In genomic region chr13:105073041-105073440, GRCh38 we compare ENCODE assay signal across 7 cellular contexts.
"Had no signal": no experiment of that assay in that cellular context is flagged by ENCODE, and none has a peak within 500 bp of the region (broad histone marks: within the 10 kb centered on the region; RNA-seq: fewer than 3 reads in every experiment).

No MANE protein-coding gene starts in this region.

- H3K4me1 Mint-ChIP-seq: IgD-negative memory B cell had no signal

- H3K4me3 ChIP-seq: GM23248, HAP-1 had no signal

- H3K9me3 ChIP-seq: HAP-1 had no signal

- H3K36me3 Mint-ChIP-seq: IgD-negative memory B cell had no signal

- H3K4me3 Mint-ChIP-seq: IgD-negative memory B cell had no signal

- H3K9me3 Mint-ChIP-seq: IgD-negative memory B cell had no signal

- H3K36me3 ChIP-seq: HAP-1 had no signal

- H3K27me3 Mint-ChIP-seq: IgD-negative memory B cell had no signal

- H3K9ac ChIP-seq: GM23248 had no signal

- ATAC-seq: HCT116, HepG2 had no signal

- H3K27ac ChIP-seq: GM23248 had no signal

- H3K4me1 ChIP-seq: HAP-1 had no signal

- H3K27ac Mint-ChIP-seq: IgD-negative memory B cell had no signal

- DNase-seq: GM23248, GOT3, H7 had no signal

- H2AFZ ChIP-seq: GM23248 had no signal
